Comparison of ENCODE assay signal across 28 cellular contexts in the genomic region with DNA sequence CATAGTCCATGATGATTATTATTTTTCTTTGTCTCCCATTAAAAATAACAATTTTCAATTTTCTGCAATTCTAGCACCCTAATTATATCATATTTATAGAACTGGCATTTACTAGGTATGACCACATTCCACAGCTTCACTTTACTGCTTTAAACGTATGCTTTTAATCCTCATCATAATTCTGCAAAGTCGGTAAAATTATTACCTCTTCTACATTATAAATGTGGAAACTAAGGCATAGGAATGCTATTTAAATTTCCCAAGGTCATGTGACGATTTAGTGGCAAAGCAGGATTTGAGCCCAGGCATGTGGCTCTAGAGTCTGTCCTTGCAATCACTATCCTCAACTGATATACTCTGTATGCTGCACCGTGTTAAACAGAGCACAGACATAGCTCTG.
"Had no signal": no experiment of that assay in that cellular context is flagged by ENCODE, and none has a peak within 500 bp of the region (broad histone marks: within the 10 kb centered on the region; RNA-seq: fewer than 3 reads in every experiment).

No MANE protein-coding gene starts in this region.

- FAIRE-seq: colon, endometrium, endothelial cell of umbilical vein, frontal cortex had no signal

- H3K27me3 ChIP-seq: colonic mucosa, dorsolateral prefrontal cortex, esophagus muscularis mucosa, esophagus squamous epithelium, foreskin keratinocyte, gastrocnemius medialis, gastroesophageal sphincter, heart left ventricle, heart right ventricle had no signal

- H3K4me3 ChIP-seq: colonic mucosa, coronary artery, dorsolateral prefrontal cortex, esophagus muscularis mucosa, esophagus squamous epithelium, gastrocnemius medialis, gastroesophageal sphincter, heart left ventricle, heart right ventricle had no signal

- H3K27ac ChIP-seq: colonic mucosa, coronary artery, dorsolateral prefrontal cortex, epithelial cell of prostate, esophagus muscularis mucosa, esophagus squamous epithelium, foreskin keratinocyte, gastrocnemius medialis, gastroesophageal sphincter, heart left ventricle, heart right ventricle had no signal

- DNase-seq: colonic mucosa; cortex of kidney; dermis blood vessel endothelial cell; dorsolateral prefrontal cortex; effector CD4-positive, alpha-beta T cell; effector CD8-positive, alpha-beta T cell; effector memory CD4-positive, alpha-beta T cell; effector memory CD8-positive, alpha-beta T cell; endodermal cell; erythroblast; esophagus squamous epithelium; foreskin fibroblast; foreskin keratinocyte; foreskin melanocyte; gastrocnemius medialis; glutamatergic neuron; head of caudate nucleus; heart left ventricle; heart right ventricle had no signal

- H3K36me3 ChIP-seq: colonic mucosa, esophagus muscularis mucosa, esophagus squamous epithelium, gastrocnemius medialis, gastroesophageal sphincter, heart left ventricle, heart right ventricle had no signal

- H3K9me3 ChIP-seq: colonic mucosa, esophagus squamous epithelium, gastrocnemius medialis had no signal

- ATAC-seq: effector memory CD8-positive, alpha-beta T cell; esophagus mucosa; foreskin keratinocyte; gastrocnemius medialis; gastroesophageal sphincter; heart left ventricle; heart right ventricle had no signal

- H3K4me1 ChIP-seq: colonic mucosa, esophagus muscularis mucosa, esophagus squamous epithelium, foreskin keratinocyte, gastrocnemius medialis, gastroesophageal sphincter, heart left ventricle, heart right ventricle had no signal
